In the genomic region with DNA sequence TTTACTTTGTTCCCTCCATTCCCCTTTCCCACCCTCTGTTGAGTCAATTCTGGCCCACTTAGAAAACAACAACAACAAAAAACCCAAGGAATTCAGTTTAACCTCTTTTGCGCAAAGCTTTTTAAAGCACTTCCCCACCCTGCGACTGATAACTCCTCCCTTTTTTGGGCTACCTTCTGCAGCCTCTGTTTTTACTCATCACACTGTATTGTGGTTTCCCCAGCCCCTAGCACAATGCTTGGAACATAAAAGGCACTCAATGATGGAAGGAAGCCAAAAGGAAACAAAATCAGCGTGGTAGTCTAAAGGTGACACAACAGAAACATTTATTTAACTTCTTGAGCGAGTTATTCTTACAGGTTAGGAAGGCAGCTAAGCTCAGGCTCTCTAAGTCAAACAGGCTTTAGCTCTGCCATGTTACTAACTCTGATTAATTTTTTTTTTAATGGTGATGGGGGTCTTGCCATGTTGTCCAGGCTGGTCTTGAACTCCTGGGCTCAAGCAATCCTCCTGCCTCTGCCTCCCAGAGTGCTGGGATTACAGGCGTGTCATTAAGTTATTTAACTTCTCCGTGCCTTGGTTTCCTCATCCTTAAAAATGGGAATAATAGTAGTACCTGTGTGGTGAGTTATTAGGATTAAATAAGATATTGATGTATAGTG, we compare ENCODE assay signal across 8 cellular contexts. TPM values are rescaled to one million over a fixed set of nuclear protein-coding genes. Genes with fewer than 3 reads are reported as not detected.
A peak's percentile ranks its signal among the peaks of the same experiment; 100 is the strongest.
DNase-seq lines count a peak whose midpoint lies in the region; TF ChIP-seq lines count a peak whose summit lies in the region.

No MANE protein-coding gene starts in this region.

- H2AFZ ChIP-seq in hepatocyte, result no peak overlapping the region

- peak overlapping the region; percentile 72 for H3K4me3 ChIP-seq in HAP-1
- H3K4me3 ChIP-seq in hepatocyte, result peak overlapping the region; percentile 89

- peak; percentile 20 for DNase-seq in DMS53 treated with DMSO at 0.1 percent for 48 hours (lab: John Stamatoyannopoulos, UW; ENCODE audit: unreplicated experiment)
- DNase-seq in HAP-1 (ENCODE audit: low spot score in 2 of 2), result peak; percentile 47 to 48
- DNase-seq in NCI-H774 (lab: John Stamatoyannopoulos, UW), result peak; percentile 3
- peak; percentile 54 for DNase-seq in activated naive CD4-positive, alpha-beta T cell treated with Interleukin-2 at 50 U/mL for 16 hours
- no peak for DNase-seq in hepatocyte (ENCODE audit: low spot score)
- DNase-seq in stimulated activated CD4-positive, alpha-beta T cell treated with anti-CD3 and anti-CD28 coated beads, Interleukin-1b, Interleukin-23, amount 100 ng/mL, for 48 hours, result peak; percentile 60
- DNase-seq in NCI-H446 treated with DMSO at 0.1 percent for 48 hours (lab: John Stamatoyannopoulos, UW), result no peak
- no peak for DNase-seq in ACHN

- H4K20me1 ChIP-seq in hepatocyte (ENCODE audit: insufficient read depth, poor library complexity, severe bottlenecking), result peaks cover 5% of the 10 kb centered on the region

- 75% methylated on average over 6 of the region's 6 CpGs for WGBS in hepatocyte (ENCODE audit: low lambda C conversion rate, missing lambda C conversion rate)

- H3K27me3 ChIP-seq in HAP-1 (ENCODE audit: low read depth), result no peaks in the 10 kb centered on the region
- H3K27me3 ChIP-seq in hepatocyte, result no peaks in the 10 kb centered on the region

- in situ Hi-C loops in HAP-1 (cut with MboI; ENCODE audit: low sequenced_read_pairs), result loop anchor here (10.0 kb wide), 1 partner anchor 507 kb away; no protein-coding TSS in a partner anchor
- in situ Hi-C loops in ACHN (cut with HindIII; ENCODE audit: low pct_ligation_motif_present, low pct_unique_long_range_greater_than_20kb, low sequenced_read_pairs), result no loop called here

- no peak overlapping the region for H3K27ac ChIP-seq in hepatocyte

- H3K79me2 ChIP-seq in hepatocyte, result peaks cover 55% of the 10 kb centered on the region

- H3K9me3 ChIP-seq in HAP-1 (no peaks in the 10 kb centered on the region), hepatocyte (ENCODE audit: low read depth) (no peaks in the 10 kb centered on the region)

- H3K9me2 ChIP-seq in hepatocyte (replicated peaks; ENCODE audit: insufficient read depth), result no peaks in the 10 kb centered on the region

- H3K4me2 ChIP-seq in hepatocyte, result peak overlapping the region; percentile 91

- H3K4me1 ChIP-seq in HAP-1 (peaks cover 8% of the 10 kb centered on the region), hepatocyte (ENCODE audit: insufficient read depth) (no peaks in the 10 kb centered on the region)

- H3K36me3 ChIP-seq in HAP-1 (replicated peaks), result no peaks in the 10 kb centered on the region
- H3K36me3 ChIP-seq in hepatocyte (replicated peaks; ENCODE audit: insufficient read depth, low read depth), result no peaks in the 10 kb centered on the region

- TF ChIP-seq CTCF in hepatocyte (IDR thresholded peaks at IDR 0.05; ENCODE audit: poor library complexity), result no peak

RNA-seq across cellular contexts. Expression of a gene that starts 1.3 kb away (rescaled TPM):
- 7.6 and 8.2 TPM in 2 replicates for total RNA-seq in hepatocyte
- 9.4 and 9.8 TPM in 2 replicates for polyA plus RNA-seq in hepatocyte

Comparison
In these comparisons a context has a peak if more than half of its experiments do, and no peak if none do; other contexts are left out.
1. DNase-seq: peak in DMS53 treated with DMSO at 0.1 percent for 48 hours (single experiment), HAP-1 (2 of 2), NCI-H774 (single experiment), activated naive CD4-positive, alpha-beta T cell treated with Interleukin-2 at 50 U/mL for 16 hours (single experiment) and stimulated activated CD4-positive, alpha-beta T cell treated with anti-CD3 and anti-CD28 coated beads, Interleukin-1b, Interleukin-23, amount 100 ng/mL, for 48 hours (single experiment); none in hepatocyte (single experiment), NCI-H446 treated with DMSO at 0.1 percent for 48 hours (single experiment) and ACHN (single experiment).